In the genomic region with DNA sequence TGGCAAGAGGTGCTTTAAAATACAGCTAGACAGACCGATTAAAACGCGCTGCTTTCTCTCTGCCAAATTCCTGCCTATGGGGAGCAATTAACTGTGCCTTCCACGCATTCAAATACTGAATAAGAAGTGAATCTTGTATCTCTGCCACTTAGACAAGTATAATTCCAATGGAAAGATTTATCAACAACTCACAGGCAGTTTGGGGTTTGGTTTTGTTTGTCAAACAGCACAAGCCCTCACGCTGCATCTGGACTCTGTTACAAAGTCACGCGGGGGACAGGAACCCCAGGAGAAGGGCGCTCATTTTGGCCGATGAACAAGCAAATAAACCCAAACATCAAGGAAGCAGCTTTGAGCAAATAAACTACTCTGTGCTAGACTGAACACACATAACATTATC, we compare ENCODE assay signal across 21 cellular contexts.
DNase-seq lines count a peak whose midpoint lies in the region; ATAC-seq and TF ChIP-seq lines count a peak whose summit lies in the region.
"Had no signal": no experiment of that assay in that cellular context is flagged by ENCODE, and none has a peak within 500 bp of the region (broad histone marks: within the 10 kb centered on the region; RNA-seq: fewer than 3 reads in every experiment).

No MANE protein-coding gene starts in this region.

- no peaks in the 10 kb centered on the region for H3K79me2 ChIP-seq in hepatocyte

- no peaks in the 10 kb centered on the region for H3K4me1 ChIP-seq in hepatocyte (ENCODE audit: insufficient read depth)
- no peaks in the 10 kb centered on the region for H3K4me1 ChIP-seq in lower lobe of right lung
- no peaks in the 10 kb centered on the region for H3K4me1 ChIP-seq in testis
- H3K4me1 ChIP-seq: esophagus squamous epithelium, heart left ventricle, uterus had no signal

- H3K9me3 ChIP-seq in SK-N-MC (ENCODE audit: low read depth, low read length) (no peaks in the 10 kb centered on the region), hepatocyte (ENCODE audit: low read depth) (no peaks in the 10 kb centered on the region), lower lobe of right lung (no peaks in the 10 kb centered on the region), testis (no peaks in the 10 kb centered on the region)
- H3K9me3 ChIP-seq: esophagus squamous epithelium, heart left ventricle, SJCRH30, uterus had no signal

- H3K4me2 ChIP-seq in hepatocyte = peak overlapping the region; percentile 46
- H3K4me2 ChIP-seq: smooth muscle cell had no signal

- peak overlapping the region; percentile 42 for H3K4me3 ChIP-seq in SK-N-MC
- no peak overlapping the region for H3K4me3 ChIP-seq in hepatocyte
- no peak overlapping the region for H3K4me3 ChIP-seq in skeletal muscle cell (ENCODE audit: low read depth, low read length)
- H3K4me3 ChIP-seq in lower lobe of right lung = no peak overlapping the region
- no peak overlapping the region for H3K4me3 ChIP-seq in testis
- H3K4me3 ChIP-seq: esophagus squamous epithelium, heart left ventricle, lung, SJCRH30, smooth muscle cell, uterus had no signal

- no peak for TF ChIP-seq POLR2A in testis (IDR thresholded peaks at IDR 0.05)

- no peaks in the 10 kb centered on the region for H3K36me3 ChIP-seq in SK-N-MC (ENCODE audit: insufficient read depth, low read length)
- no peaks in the 10 kb centered on the region for H3K36me3 ChIP-seq in hepatocyte (replicated peaks; ENCODE audit: insufficient read depth, low read depth)
- H3K36me3 ChIP-seq in lower lobe of right lung = no peaks in the 10 kb centered on the region
- H3K36me3 ChIP-seq in testis (ENCODE audit: low read depth, missing control alignments) = no peaks in the 10 kb centered on the region
- H3K36me3 ChIP-seq: esophagus squamous epithelium, heart left ventricle, SJCRH30, uterus had no signal

- DNase-seq in NCI-H1417 (lab: John Stamatoyannopoulos, UW) (peak in 2 of 3 experiments; percentile 12 to 59), NCI-H1417 treated with DMSO at 0.1 percent for 48 hours (lab: John Stamatoyannopoulos, UW) (no peak), SK-N-MC (ENCODE audit: low read depth, low spot score) (no peak), hepatocyte (ENCODE audit: low spot score) (peak; percentile 6), skeletal muscle cell (ENCODE audit: low read depth) (peak; percentile 13), germinal center (ENCODE audit: low spot score) (no peak), lower lobe of right lung (no peak), testis (no peak)
- DNase-seq: activated CD4-positive, alpha-beta memory T cell treated with anti-CD3 and anti-CD28 coated beads for 36 hours; activated naive CD4-positive, alpha-beta T cell treated with anti-CD3 and anti-CD28 coated beads for 36 hours; anterior cingulate cortex; esophagus squamous epithelium; heart left ventricle; KBM-7; naive thymus-derived CD4-positive, alpha-beta T cell; SJCRH30; T-helper 2 cell; uterus had no signal

- TF ChIP-seq CTCF in hepatocyte (IDR thresholded peaks at IDR 0.05; ENCODE audit: poor library complexity) = no peak
- TF ChIP-seq CTCF in lower lobe of right lung (IDR thresholded peaks at IDR 0.05) = no peak
- TF ChIP-seq CTCF in testis (IDR thresholded peaks at IDR 0.05) = no peak

- H2AFZ ChIP-seq in hepatocyte = no peak overlapping the region

- intact Hi-C loops in lower lobe of right lung (cut with DNase I) = no loop called here
- intact Hi-C loops in testis (cut with DNase I; ENCODE audit: low total_unique reads) = no loop called here

- no peaks in the 10 kb centered on the region for H4K20me1 ChIP-seq in hepatocyte (ENCODE audit: insufficient read depth, poor library complexity, severe bottlenecking)

- 47% methylated on average over 9 of the region's 9 CpGs for WGBS in hepatocyte (ENCODE audit: low lambda C conversion rate, missing lambda C conversion rate)
- 48 to 51% methylated on average over 9 of the region's 9 CpGs for WGBS in testis, 2 donors

- no peak for ATAC-seq in lower lobe of right lung
- ATAC-seq: heart left ventricle; naive thymus-derived CD4-positive, alpha-beta T cell; Panc1 had no signal

- H3K9me2 ChIP-seq in hepatocyte (replicated peaks; ENCODE audit: insufficient read depth) = no peaks in the 10 kb centered on the region

- H3K9ac ChIP-seq in SK-N-MC (ENCODE audit: insufficient read length) = peak overlapping the region; percentile 40

- H3K27ac ChIP-seq in SK-N-MC (peak overlapping the region; percentile 84), hepatocyte (no peak overlapping the region), lower lobe of right lung (no peak overlapping the region), testis (no peak overlapping the region)
- H3K27ac ChIP-seq: esophagus squamous epithelium, heart left ventricle, SJCRH30, uterus had no signal

- peaks cover 6% of the 10 kb centered on the region for H3K27me3 ChIP-seq in hepatocyte
- no peaks in the 10 kb centered on the region for H3K27me3 ChIP-seq in lower lobe of right lung (ENCODE audit: low read depth)
- H3K27me3 ChIP-seq in testis = no peaks in the 10 kb centered on the region
- H3K27me3 ChIP-seq: uterus had no signal

Comparison
In these comparisons a context has a peak if more than half of its experiments do, and no peak if none do; other contexts are left out.
1. DNase-seq: peak in NCI-H1417 (2 of 3), hepatocyte (single experiment) and skeletal muscle cell (single experiment); none in NCI-H1417 treated with DMSO at 0.1 percent for 48 hours (single experiment), SK-N-MC (single experiment), germinal center (single experiment), lower lobe of right lung (single experiment) and testis (single experiment).